28 cellular contexts compared by ENCODE assay signal in genomic region chr19:19094513-19094912, GRCh38. TPM values are rescaled to one million over a fixed set of nuclear protein-coding genes. Genes with fewer than 3 reads are reported as not detected.
DNase-seq lines count a peak whose midpoint lies in the region; ATAC-seq lines count a peak whose summit lies in the region.
"Had no signal": no experiment of that assay in that cellular context is flagged by ENCODE, and none has a peak within 500 bp of the region (broad histone marks: within the 10 kb centered on the region; RNA-seq: fewer than 3 reads in every experiment).

No MANE protein-coding gene starts in this region.

- ATAC-seq in left lobe of liver: peak; percentile 8
- ATAC-seq: GM12878, PC-3 had no signal

- peak overlapping the region; percentile 13; the same call in 1 of the 2 replicates for H3K27ac ChIP-seq in BLaER1
- H3K27ac ChIP-seq in neuronal stem cell (replicated peaks; ENCODE audit: low read length): no peak overlapping the region
- H3K27ac ChIP-seq: SJSA1 had no signal

- peaks cover 76% of the 10 kb centered on the region for H3K36me3 ChIP-seq in BLaER1
- no peaks in the 10 kb centered on the region for H3K36me3 ChIP-seq in neuronal stem cell (replicated peaks in 1 of 2; ENCODE audit: control insufficient read depth in 2 of 2, insufficient read depth in 2 of 2, low read length in 2 of 2)
- H3K36me3 ChIP-seq: MG63, SJSA1 had no signal

- no peak overlapping the region for H2BK15ac ChIP-seq in neuronal stem cell (ENCODE audit: low read length)

- WGBS in neuronal stem cell (ENCODE audit: extremely low coverage in 2 of 2, insufficient read length in 2 of 2, insufficient replicate concordance in 1 of 2), 2 donors: no CpG with 5 or more reads among the region's 7 CpGs

- no peaks in the 10 kb centered on the region for H3K27me3 Mint-ChIP-seq in activated T-cell treated with anti-CD3 and anti-CD28 coated beads, Interleukin-2, amount 50 U/mL, for 24 hours
- H3K27me3 Mint-ChIP-seq: CD4-positive, alpha-beta memory T cell had no signal

- no peaks in the 10 kb centered on the region for H3K9me3 ChIP-seq in BLaER1
- H3K9me3 ChIP-seq in neuronal stem cell (replicated peaks in 1 of 2; ENCODE audit: control insufficient read depth in 2 of 2, insufficient read depth in 1 of 2, low read depth in 1 of 2, low read length in 2 of 2): no peaks in the 10 kb centered on the region
- H3K9me3 ChIP-seq: MG63, SJSA1 had no signal

- H3K23ac ChIP-seq in neuronal stem cell (ENCODE audit: low read depth, low read length, poor library complexity): no peak overlapping the region

- no peak overlapping the region for H3K18ac ChIP-seq in neuronal stem cell (ENCODE audit: low read length)

- no peak overlapping the region for H4K8ac ChIP-seq in neuronal stem cell (ENCODE audit: low read depth, low read length)

- H3K4me3 ChIP-seq in BLaER1 (no peak overlapping the region), neuronal stem cell (ENCODE audit: low read length in 2 of 2) (no peak overlapping the region)
- H3K4me3 ChIP-seq: GM12878, MG63, SJSA1 had no signal

- no peak overlapping the region for H3K4me2 ChIP-seq in BLaER1
- H3K4me2 ChIP-seq in neuronal stem cell (ENCODE audit: insufficient read depth, low read length, poor library complexity, severe bottlenecking): no peak overlapping the region

- no peak overlapping the region for H2AK5ac ChIP-seq in neuronal stem cell (ENCODE audit: low read depth, low read length)

- H3K9ac ChIP-seq in BLaER1: no peak overlapping the region
- H3K9ac ChIP-seq in neuronal stem cell (ENCODE audit: low read depth, low read length, poor library complexity): no peak overlapping the region

- H3K14ac ChIP-seq in neuronal stem cell (ENCODE audit: low read length): no peak overlapping the region

- no peaks in the 10 kb centered on the region for H3K79me1 ChIP-seq in neuronal stem cell (ENCODE audit: low read depth, low read length)

- H3K4me1 Mint-ChIP-seq in activated T-cell treated with anti-CD3 and anti-CD28 coated beads, Interleukin-2, amount 50 U/mL, for 24 hours (ENCODE audit: low read depth): no peaks in the 10 kb centered on the region

- peak; percentile 53 for DNase-seq in HuH-7.5 (ENCODE audit: low spot score)
- peak; percentile 56 for DNase-seq in left lobe of liver (ENCODE audit: low spot score)
- no peak for DNase-seq in neuronal stem cell (ENCODE audit: low spot score)
- no peak for DNase-seq in NCI-H526 treated with DMSO at 0.1 percent for 48 hours (lab: John Stamatoyannopoulos, UW)
- DNase-seq in DMS114 treated with DMSO at 0.1 percent for 48 hours (lab: John Stamatoyannopoulos, UW; ENCODE audit: unreplicated experiment): no peak
- DNase-seq in activated T-cell treated with anti-CD3 and anti-CD28 coated beads, Interleukin-2, amount 50 U/mL, for 24 hours: no peak
- DNase-seq: 8988T; ACHN; CD4-positive, alpha-beta memory T cell; COR-L47; DMS79; EL; GDM1; IMR-90; KG1; MG63; NCI-H1105 treated with DMSO at 0.1 percent for 48 hours; NCI-H146; NCI-H1930; NCI-H2107; NCI-H524; NCI-H82; NK-92 treated with Interleukin-12 subunit alpha and Interleukin-12 subunit beta, amount 100 ng/mL, for 24 hours; PC-3; Right ventricle myocardium superior had no signal

- H3K4ac ChIP-seq in neuronal stem cell (ENCODE audit: low read length): peak overlapping the region; percentile 59

- no peak overlapping the region for H2BK120ac ChIP-seq in neuronal stem cell (ENCODE audit: low read depth, low read length)

- H3K36me3 Mint-ChIP-seq in activated T-cell treated with anti-CD3 and anti-CD28 coated beads, Interleukin-2, amount 50 U/mL, for 24 hours (ENCODE audit: low read depth): peaks cover 22% of the 10 kb centered on the region

- H4K91ac ChIP-seq in neuronal stem cell (ENCODE audit: low read depth, low read length, poor library complexity): no peak overlapping the region

- H4K20me1 ChIP-seq in BLaER1: peaks cover 43% of the 10 kb centered on the region

- no peak overlapping the region for H2BK12ac ChIP-seq in neuronal stem cell (ENCODE audit: low read length)

- H3K4me1 ChIP-seq in BLaER1 (peaks cover 7% of the 10 kb centered on the region; the same call in 1 of the 2 replicates), neuronal stem cell (ENCODE audit: control insufficient read depth in 2 of 2, insufficient read depth in 1 of 2, low read depth in 1 of 2, low read length in 2 of 2) (no peaks in the 10 kb centered on the region)
- H3K4me1 ChIP-seq: SJSA1 had no signal

- H3K9me3 Mint-ChIP-seq in activated T-cell treated with anti-CD3 and anti-CD28 coated beads, Interleukin-2, amount 50 U/mL, for 24 hours: no peaks in the 10 kb centered on the region
- H3K9me3 Mint-ChIP-seq: CD4-positive, alpha-beta memory T cell had no signal

- no peaks in the 10 kb centered on the region for H3K27me3 ChIP-seq in BLaER1
- H3K27me3 ChIP-seq in neuronal stem cell (ENCODE audit: control insufficient read depth in 3 of 3, insufficient read depth in 3 of 3, low read depth in 1 of 3, low read length in 3 of 3): no peaks in the 10 kb centered on the region
- H3K27me3 ChIP-seq: MG63, SJSA1 had no signal

- no peak overlapping the region for H3K27ac Mint-ChIP-seq in activated T-cell treated with anti-CD3 and anti-CD28 coated beads, Interleukin-2, amount 50 U/mL, for 24 hours
- H3K27ac Mint-ChIP-seq: CD4-positive, alpha-beta memory T cell had no signal

- H2AFZ ChIP-seq in neuronal stem cell (ENCODE audit: low read length): no peak overlapping the region

- no peak overlapping the region for H3K4me3 Mint-ChIP-seq in activated T-cell treated with anti-CD3 and anti-CD28 coated beads, Interleukin-2, amount 50 U/mL, for 24 hours
- H3K4me3 Mint-ChIP-seq: CD4-positive, alpha-beta memory T cell had no signal

- H2BK5ac ChIP-seq in neuronal stem cell (ENCODE audit: low read length): no peak overlapping the region

RNA-seq across cellular contexts. Expression of gene SLC25A42, which starts 30.7 kb away (rescaled TPM):
- total RNA-seq in left lobe of liver: 77.8 TPM
- polyA plus RNA-seq in neuronal stem cell (2013, experiment 1 of 2): 6.8 TPM
- 7.2 TPM for polyA plus RNA-seq in neuronal stem cell (2013, experiment 2 of 2)

RNA-seq across cellular contexts. Expression of gene TMEM161A, which starts 43.8 kb away (rescaled TPM):
- 24.9 TPM for total RNA-seq in left lobe of liver
- 25.5 TPM for polyA plus RNA-seq in neuronal stem cell (2013, experiment 1 of 2)
- 24.0 TPM for polyA plus RNA-seq in neuronal stem cell (2013, experiment 2 of 2)

Comparison
In these comparisons a context has a peak if more than half of its experiments do, and no peak if none do; other contexts are left out.
1. DNase-seq: peak in HuH-7.5 (single experiment) and left lobe of liver (single experiment); none in neuronal stem cell (single experiment), NCI-H526 treated with DMSO at 0.1 percent for 48 hours (single experiment), DMS114 treated with DMSO at 0.1 percent for 48 hours (single experiment) and activated T-cell treated with anti-CD3 and anti-CD28 coated beads, Interleukin-2, amount 50 U/mL, for 24 hours (single experiment).